Comparison of ENCODE assay signal across 8 cellular contexts in the genomic region with DNA sequence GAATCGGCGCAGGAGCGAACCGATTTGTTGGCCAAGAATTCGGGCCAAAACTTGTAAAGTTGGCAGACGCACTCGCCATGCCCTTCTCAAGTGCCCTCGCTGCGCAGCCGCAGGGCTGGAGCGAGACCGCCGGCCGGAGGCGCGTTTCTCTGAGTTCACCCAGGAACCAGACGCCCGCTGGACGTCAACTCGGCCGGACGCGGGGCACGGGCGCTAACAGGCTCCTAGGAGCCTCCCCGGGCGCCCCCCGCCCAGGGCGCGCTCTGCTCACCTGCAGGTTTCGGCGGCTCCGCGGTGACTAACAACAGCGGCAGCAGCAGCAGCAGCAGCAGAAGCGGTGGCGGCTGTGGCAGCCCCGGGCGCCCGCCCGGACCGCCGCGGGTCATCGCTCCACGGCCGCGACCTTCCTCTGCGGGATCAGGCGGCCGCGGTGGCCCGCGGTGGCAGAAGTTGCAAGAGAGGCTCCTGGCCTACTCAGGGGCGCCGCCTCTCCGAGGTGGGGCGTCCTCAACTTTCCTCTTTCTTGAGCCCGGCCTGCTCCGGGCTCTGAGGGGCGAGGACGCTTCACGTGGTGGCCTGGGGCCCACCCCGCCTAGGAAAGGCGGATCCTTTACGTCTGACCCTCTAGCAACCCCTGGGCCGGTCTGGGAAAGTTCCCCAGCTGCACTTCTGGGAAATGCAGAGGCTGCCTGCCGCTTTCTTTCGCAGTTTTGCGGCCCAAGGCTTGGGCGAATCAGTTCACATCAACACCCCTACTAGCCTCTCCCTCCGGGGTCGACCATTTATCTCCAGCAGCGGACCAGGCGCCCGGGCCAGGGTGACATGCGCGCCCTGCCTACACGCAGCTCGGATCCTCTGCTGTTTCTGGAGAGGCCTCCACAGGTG. TPM values are rescaled to one million over a fixed set of nuclear protein-coding genes. Genes with fewer than 3 reads are reported as not detected.
DNase-seq lines count a peak whose midpoint lies in the region; ATAC-seq and TF ChIP-seq lines count a peak whose summit lies in the region.

A gene with protein sequence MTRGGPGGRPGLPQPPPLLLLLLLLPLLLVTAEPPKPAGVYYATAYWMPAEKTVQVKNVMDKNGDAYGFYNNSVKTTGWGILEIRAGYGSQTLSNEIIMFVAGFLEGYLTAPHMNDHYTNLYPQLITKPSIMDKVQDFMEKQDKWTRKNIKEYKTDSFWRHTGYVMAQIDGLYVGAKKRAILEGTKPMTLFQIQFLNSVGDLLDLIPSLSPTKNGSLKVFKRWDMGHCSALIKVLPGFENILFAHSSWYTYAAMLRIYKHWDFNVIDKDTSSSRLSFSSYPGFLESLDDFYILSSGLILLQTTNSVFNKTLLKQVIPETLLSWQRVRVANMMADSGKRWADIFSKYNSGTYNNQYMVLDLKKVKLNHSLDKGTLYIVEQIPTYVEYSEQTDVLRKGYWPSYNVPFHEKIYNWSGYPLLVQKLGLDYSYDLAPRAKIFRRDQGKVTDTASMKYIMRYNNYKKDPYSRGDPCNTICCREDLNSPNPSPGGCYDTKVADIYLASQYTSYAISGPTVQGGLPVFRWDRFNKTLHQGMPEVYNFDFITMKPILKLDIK (minus strand): TSS at position 573 of the 885 bp plus-strand sequence. CDS start 187 bp downstream, at position 386.

- peak; percentile 30 for ATAC-seq in GM19468 (IDR thresholded peaks at IDR 0.05; ENCODE audit: extremely low read depth, unreplicated experiment)
- ATAC-seq in HG03571 (IDR thresholded peaks at IDR 0.05; ENCODE audit: unreplicated experiment): no peak

- CTCF ChIA-PET in OCI-LY7 (lab: Charles Lee; ENCODE audit: unreplicated experiment): no interaction called here

- H3K14ac ChIP-seq in mesenchymal stem cell (ENCODE audit: low read length in 2 of 2): peak within 1 kb of the TSS in 1 of 2 experiments; percentile 90

- H4K20me1 ChIP-seq in OCI-LY7 (ENCODE audit: insufficient read depth, low read length): no peaks in the 10 kb centered on the region

- intact Hi-C loops in OCI-LY7 (cut with micrococcal nuclease; ENCODE audit: unreplicated experiment): no loop called here

- no peaks in the 10 kb centered on the region for H3K36me3 ChIP-seq in OCI-LY7 (ENCODE audit: insufficient read depth, low read length)
- no peaks in the 10 kb centered on the region for H3K36me3 ChIP-seq in mesenchymal stem cell (ENCODE audit: control insufficient read depth in 1 of 2, insufficient read depth in 2 of 2, low read depth in 1 of 2, low read length in 2 of 2)

- peaks cover 12% of the 10 kb centered on the region for H3K4me1 ChIP-seq in OCI-LY7 (ENCODE audit: insufficient read depth, low read length, poor library complexity, severe bottlenecking)
- peaks cover 7% of the 10 kb centered on the region for H3K4me1 ChIP-seq in mesenchymal stem cell (ENCODE audit: control insufficient read depth, insufficient read depth, low read depth, low read length)

- H3K79me1 ChIP-seq in mesenchymal stem cell (replicated peaks; ENCODE audit: low read length, poor library complexity, severe bottlenecking): no peaks in the 10 kb centered on the region

- H3K4me3 Mint-ChIP-seq in endothelial cell (ENCODE audit: unreplicated experiment): peak within 1 kb of the TSS; percentile 84

- BruUV-seq in OCI-LY7 (replicated peaks; lab: Mats Ljungman, UMichigan): no TSS peak

- POLR2A ChIA-PET in OCI-LY7 (lab: Charles Lee): interaction anchor here (0.6 to 0.9 kb wide), 2 partner anchors 9 to 264 kb away, joined by 3 to 5 read pairs; no protein-coding TSS in a partner anchor

- no peaks in the 10 kb centered on the region for H3K9me2 ChIP-seq in OCI-LY7 (ENCODE audit: insufficient read depth, low read length)

- no peak within 1 kb of the TSS for H3K23ac ChIP-seq in mesenchymal stem cell (ENCODE audit: low read length in 2 of 2)

- no peak within 1 kb of the TSS for H2BK5ac ChIP-seq in mesenchymal stem cell (ENCODE audit: low read depth, low read length, poor library complexity, severe bottlenecking)

- H3K9ac ChIP-seq in mesenchymal stem cell (ENCODE audit: low read length): peak within 1 kb of the TSS; percentile 74

- no peaks in the 10 kb centered on the region for H3K27me3 ChIP-seq in mesenchymal stem cell (ENCODE audit: control insufficient read depth in 1 of 2, insufficient read depth in 1 of 2, low read length in 2 of 2)

- DNase-seq in DMS114 treated with DMSO at 0.1 percent for 48 hours (lab: John Stamatoyannopoulos, UW; ENCODE audit: unreplicated experiment) (peak; percentile 72), OCI-LY7 (ENCODE audit: low spot score) (peak; percentile 46), endothelial cell (ENCODE audit: low spot score) (peak; percentile 37), mesenchymal stem cell (peak; percentile 55)
- DNase-seq in activated effector memory CD4-positive, alpha-beta T cell treated with anti-CD3 and anti-CD28 coated beads, Interleukin-2, amount 50 U/mL, for 16 hours: no peak

- peaks cover 5% of the 10 kb centered on the region for H3K27me3 Mint-ChIP-seq in endothelial cell (ENCODE audit: unreplicated experiment)

- H2AFZ ChIP-seq in OCI-LY7 (ENCODE audit: low read length) (peak within 1 kb of the TSS; percentile 72; the same call in 1 of the 2 replicates), mesenchymal stem cell (ENCODE audit: low read depth, low read length) (peak within 1 kb of the TSS; percentile 87)

- peak within 1 kb of the TSS in 1 of 2 experiments; percentile 17 for H3K4ac ChIP-seq in mesenchymal stem cell (ENCODE audit: low read depth in 1 of 2, low read length in 2 of 2)

- H3K9me3 ChIP-seq in OCI-LY7 (ENCODE audit: low read length) (no peaks in the 10 kb centered on the region), mesenchymal stem cell (ENCODE audit: control insufficient read depth, low read length) (no peaks in the 10 kb centered on the region)

- H3K4me3 ChIP-seq in OCI-LY7 (ENCODE audit: low read depth, low read length, poor library complexity, severe bottlenecking) (peak within 1 kb of the TSS; percentile 22), mesenchymal stem cell (ENCODE audit: insufficient read depth in 1 of 2, low read depth in 1 of 2, low read length in 2 of 2) (peak within 1 kb of the TSS; percentile 52 to 73)

- no peak for TF ChIP-seq CTCF in OCI-LY7 (conservative IDR thresholded peaks at IDR 0.05; ENCODE audit: low read length)
- TF ChIP-seq CTCF in endothelial cell (IDR thresholded peaks at IDR 0.05; ENCODE audit: unreplicated experiment): no peak
- TF ChIP-seq CTCF in subcutaneous adipose tissue (IDR thresholded peaks at IDR 0.05; ENCODE audit: low read depth): no peak

- H4K8ac ChIP-seq in mesenchymal stem cell (ENCODE audit: low read length): peak within 1 kb of the TSS; percentile 87

- peak within 1 kb of the TSS; percentile 38 to 85 for H3K18ac ChIP-seq in mesenchymal stem cell (ENCODE audit: low read depth in 1 of 2, low read length in 2 of 2)

- H2AK5ac ChIP-seq in mesenchymal stem cell (ENCODE audit: low read length, severe bottlenecking): no peak within 1 kb of the TSS

- H3K9me3 Mint-ChIP-seq in endothelial cell (ENCODE audit: unreplicated experiment): no peaks in the 10 kb centered on the region

- H3K36me3 Mint-ChIP-seq in endothelial cell (ENCODE audit: low read depth, unreplicated experiment): peaks cover 5% of the 10 kb centered on the region

- whole genome bisulfite sequencing in mesenchymal stem cell: 3% methylated on average over 76 of the region's 80 CpGs

- peaks cover 21% of the 10 kb centered on the region for H3K4me1 Mint-ChIP-seq in endothelial cell (ENCODE audit: unreplicated experiment)

- H3K4me2 ChIP-seq in OCI-LY7 (ENCODE audit: low read length) (peak within 1 kb of the TSS; percentile 49; the same call in 1 of the 2 replicates), mesenchymal stem cell (ENCODE audit: low read length, poor library complexity, severe bottlenecking) (peak within 1 kb of the TSS; percentile 96)

- H3K27ac Mint-ChIP-seq in endothelial cell (ENCODE audit: unreplicated experiment): peak within 1 kb of the TSS; percentile 16

- H2BK12ac ChIP-seq in mesenchymal stem cell (ENCODE audit: low read length in 2 of 2): peak within 1 kb of the TSS; percentile 7 to 33

- peak within 1 kb of the TSS; percentile 48 for H2BK15ac ChIP-seq in mesenchymal stem cell (ENCODE audit: low read depth, poor library complexity, severe bottlenecking)

- H3K27ac ChIP-seq in OCI-LY7 (ENCODE audit: low read depth, low read length, poor library complexity, severe bottlenecking): no peak within 1 kb of the TSS
- H3K27ac ChIP-seq in mesenchymal stem cell (ENCODE audit: low read length, poor library complexity, severe bottlenecking): no peak within 1 kb of the TSS

- H3K79me2 ChIP-seq in OCI-LY7 (ENCODE audit: insufficient read depth, low read depth, low read length): no peaks in the 10 kb centered on the region

- peak within 1 kb of the TSS; percentile 12 for H2BK120ac ChIP-seq in mesenchymal stem cell (ENCODE audit: low read depth, low read length)

- H4K91ac ChIP-seq in mesenchymal stem cell (ENCODE audit: low read length): peak within 1 kb of the TSS; percentile 12

RNA-seq across cellular contexts. Expression of the gene that starts here (rescaled TPM):
- total RNA-seq in OCI-LY7 (2014; rRNA removed; shearing (Covaris generic)): 0.46 and 0.54 TPM in 2 replicates
- total RNA-seq in OCI-LY7 (2022): 0.61 TPM in 1 of 2 replicates, not detected in the other
- 21.2 TPM for total RNA-seq in endothelial cell (ENCODE audit: unreplicated experiment)
- 9.5 TPM for polyA plus RNA-seq in mesenchymal stem cell (2013, experiment 1 of 2)
- polyA plus RNA-seq in mesenchymal stem cell (2013, experiment 2 of 2): 9.3 TPM
- 10 to 100 TPM; 16.2 to 63.9 (median 21.7) TPM for total RNA-seq in subcutaneous adipose tissue

Comparison
In these comparisons a context has a peak if more than half of its experiments do, and no peak if none do; other contexts are left out.
1. RNA of the gene that starts here (total RNA-seq): 16.2 to 63.9 TPM in subcutaneous adipose tissue and 21.2 TPM in endothelial cell (single experiment); 0.46 to 0.61 TPM in OCI-LY7; every median in the first group is over 10 times any median in the second.
2. Peak in DNase-seq, H3K4me3 ChIP-seq and H3K4me2 ChIP-seq in OCI-LY7; RNA of the gene not detected or under 1 TPM.